2 cellular contexts compared by ENCODE assay signal in the genomic region with DNA sequence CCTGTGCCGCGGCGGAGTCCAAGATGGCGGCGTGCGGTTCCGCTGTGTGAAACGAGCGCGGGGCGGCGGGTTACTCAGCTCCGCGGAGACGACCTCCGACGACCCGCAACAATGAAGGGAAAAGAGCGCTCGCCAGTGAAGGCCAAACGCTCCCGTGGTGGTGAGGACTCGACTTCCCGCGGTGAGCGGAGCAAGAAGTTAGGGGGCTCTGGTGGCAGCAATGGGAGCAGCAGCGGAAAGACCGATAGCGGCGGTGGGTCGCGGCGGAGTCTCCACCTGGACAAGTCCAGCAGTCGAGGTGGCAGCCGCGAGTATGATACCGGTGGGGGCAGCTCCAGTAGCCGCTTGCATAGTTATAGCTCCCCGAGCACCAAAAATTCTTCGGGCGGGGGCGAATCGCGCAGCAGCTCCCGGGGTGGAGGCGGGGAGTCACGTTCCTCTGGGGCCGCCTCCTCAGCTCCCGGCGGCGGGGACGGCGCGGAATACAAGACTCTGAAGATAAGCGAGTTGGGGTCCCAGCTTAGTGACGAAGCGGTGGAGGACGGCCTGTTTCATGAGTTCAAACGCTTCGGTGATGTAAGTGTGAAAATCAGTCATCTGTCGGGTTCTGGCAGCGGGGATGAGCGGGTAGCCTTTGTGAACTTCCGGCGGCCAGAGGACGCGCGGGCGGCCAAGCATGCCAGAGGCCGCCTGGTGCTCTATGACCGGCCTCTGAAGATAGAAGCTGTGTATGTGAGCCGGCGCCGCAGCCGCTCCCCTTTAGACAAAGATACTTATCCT.
A peak's percentile ranks its signal among the peaks of the same experiment; 100 is the strongest.
TF ChIP-seq lines count a peak whose summit lies in the region.

No MANE protein-coding gene starts in this region.

TF ChIP-seq in SK-N-SH, 30 proteins besides CTCF, POLR2A, EP300 and RAD21:
- peak; percentile 97 for TF ChIP-seq TAF1 (IDR thresholded peaks at IDR 0.05; ENCODE audit: borderline replicate concordance, low read depth, low read length)
- 0 out of 2 replicates have a peak, but pooled peaks have one; percentile 13 for TF ChIP-seq MEF2A (IDR thresholded peaks at IDR 0.05; ENCODE audit: borderline replicate concordance, low read depth)
- TF ChIP-seq POLR2AphosphoS5 (IDR thresholded peaks at IDR 0.05; ENCODE audit: low read depth, low read length) = peak; percentile 88
- TF ChIP-seq, protein P1, sequence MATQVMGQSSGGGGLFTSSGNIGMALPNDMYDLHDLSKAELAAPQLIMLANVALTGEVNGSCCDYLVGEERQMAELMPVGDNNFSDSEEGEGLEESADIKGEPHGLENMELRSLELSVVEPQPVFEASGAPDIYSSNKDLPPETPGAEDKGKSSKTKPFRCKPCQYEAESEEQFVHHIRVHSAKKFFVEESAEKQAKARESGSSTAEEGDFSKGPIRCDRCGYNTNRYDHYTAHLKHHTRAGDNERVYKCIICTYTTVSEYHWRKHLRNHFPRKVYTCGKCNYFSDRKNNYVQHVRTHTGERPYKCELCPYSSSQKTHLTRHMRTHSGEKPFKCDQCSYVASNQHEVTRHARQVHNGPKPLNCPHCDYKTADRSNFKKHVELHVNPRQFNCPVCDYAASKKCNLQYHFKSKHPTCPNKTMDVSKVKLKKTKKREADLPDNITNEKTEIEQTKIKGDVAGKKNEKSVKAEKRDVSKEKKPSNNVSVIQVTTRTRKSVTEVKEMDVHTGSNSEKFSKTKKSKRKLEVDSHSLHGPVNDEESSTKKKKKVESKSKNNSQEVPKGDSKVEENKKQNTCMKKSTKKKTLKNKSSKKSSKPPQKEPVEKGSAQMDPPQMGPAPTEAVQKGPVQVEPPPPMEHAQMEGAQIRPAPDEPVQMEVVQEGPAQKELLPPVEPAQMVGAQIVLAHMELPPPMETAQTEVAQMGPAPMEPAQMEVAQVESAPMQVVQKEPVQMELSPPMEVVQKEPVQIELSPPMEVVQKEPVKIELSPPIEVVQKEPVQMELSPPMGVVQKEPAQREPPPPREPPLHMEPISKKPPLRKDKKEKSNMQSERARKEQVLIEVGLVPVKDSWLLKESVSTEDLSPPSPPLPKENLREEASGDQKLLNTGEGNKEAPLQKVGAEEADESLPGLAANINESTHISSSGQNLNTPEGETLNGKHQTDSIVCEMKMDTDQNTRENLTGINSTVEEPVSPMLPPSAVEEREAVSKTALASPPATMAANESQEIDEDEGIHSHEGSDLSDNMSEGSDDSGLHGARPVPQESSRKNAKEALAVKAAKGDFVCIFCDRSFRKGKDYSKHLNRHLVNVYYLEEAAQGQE (IDR thresholded peaks at IDR 0.05; ENCODE audit: low read depth, low read length) = 0 out of 2 replicates have a peak, but pooled peaks have one; percentile 24
- TF ChIP-seq GABPA (IDR thresholded peaks at IDR 0.05; ENCODE audit: low read depth) = 0 out of 2 replicates have a peak, but pooled peaks have one; percentile 1
- no peak for TF ChIP-seq FOXM1 (IDR thresholded peaks at IDR 0.05; ENCODE audit: low read depth)
- TF ChIP-seq, protein P2, sequence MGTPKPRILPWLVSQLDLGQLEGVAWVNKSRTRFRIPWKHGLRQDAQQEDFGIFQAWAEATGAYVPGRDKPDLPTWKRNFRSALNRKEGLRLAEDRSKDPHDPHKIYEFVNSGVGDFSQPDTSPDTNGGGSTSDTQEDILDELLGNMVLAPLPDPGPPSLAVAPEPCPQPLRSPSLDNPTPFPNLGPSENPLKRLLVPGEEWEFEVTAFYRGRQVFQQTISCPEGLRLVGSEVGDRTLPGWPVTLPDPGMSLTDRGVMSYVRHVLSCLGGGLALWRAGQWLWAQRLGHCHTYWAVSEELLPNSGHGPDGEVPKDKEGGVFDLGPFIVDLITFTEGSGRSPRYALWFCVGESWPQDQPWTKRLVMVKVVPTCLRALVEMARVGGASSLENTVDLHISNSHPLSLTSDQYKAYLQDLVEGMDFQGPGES (IDR thresholded peaks at IDR 0.05; ENCODE audit: low read depth, low read length) = no peak
- TF ChIP-seq TEAD4 (IDR thresholded peaks at IDR 0.05; ENCODE audit: borderline replicate concordance, insufficient read depth) = no peak
- peak; percentile 97 for TF ChIP-seq YY1 (IDR thresholded peaks at IDR 0.05; ENCODE audit: low read depth)
- peak; percentile 72; the same call in 1 of the 2 replicates for TF ChIP-seq MXI1 (IDR thresholded peaks at IDR 0.05; ENCODE audit: low read depth, low read length)
- TF ChIP-seq CHD2 (IDR thresholded peaks at IDR 0.05; ENCODE audit: low read length, partially characterized antibody) = no peak
- 0 out of 2 replicates have a peak, but pooled peaks have one; percentile 5 for TF ChIP-seq GATA2 (CRISPR knock-in tag; IDR thresholded peaks at IDR 0.05)
- TF ChIP-seq, protein P3, sequence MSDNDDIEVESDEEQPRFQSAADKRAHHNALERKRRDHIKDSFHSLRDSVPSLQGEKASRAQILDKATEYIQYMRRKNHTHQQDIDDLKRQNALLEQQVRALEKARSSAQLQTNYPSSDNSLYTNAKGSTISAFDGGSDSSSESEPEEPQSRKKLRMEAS (IDR thresholded peaks at IDR 0.05; ENCODE audit: low read depth) = no peak; the same call in none of the 2 replicates
- TF ChIP-seq SIN3A (IDR thresholded peaks at IDR 0.05; ENCODE audit: borderline replicate concordance, low read depth, low read length) = 0 out of 2 replicates have a peak, but pooled peaks have one; percentile 47

TF ChIP-seq in K562, 482 proteins besides CTCF, POLR2A, EP300 and RAD21 (continues in another document):
- TF ChIP-seq ZFX (CRISPR knock-in tag; IDR thresholded peaks at IDR 0.05) (0 out of 2 replicates have a peak, but pooled peaks have one; percentile 2), KDM5B (IDR thresholded peaks at IDR 0.05; ENCODE audit: insufficient replicate concordance, low read depth, low read length) (peak; percentile 84), HDAC2 (IDR thresholded peaks at IDR 0.05) (peak; percentile 47; the same call in 1 of the 2 replicates), KDM2B (CRISPR knock-in tag; IDR thresholded peaks at IDR 0.05) (peak; percentile 51; the same call in 1 of the 2 replicates), POLR3A (IDR thresholded peaks at IDR 0.05; ENCODE audit: borderline replicate concordance, extremely low read depth, insufficient read depth, insufficient read length) (no peak), TBP (optimal IDR thresholded peaks at IDR 0.05; ENCODE audit: low read depth, low read length) (peak; percentile 96), SAP30 (IDR thresholded peaks at IDR 0.05; ENCODE audit: borderline replicate concordance, insufficient read depth, low read depth, low read length, poor library complexity, severe bottlenecking) (peak; percentile 87), TAF9B (IDR thresholded peaks at IDR 0.05; ENCODE audit: partially characterized antibody) (peak; percentile 100), SIN3B (IDR thresholded peaks at IDR 0.05; ENCODE audit: low read depth) (peak; percentile 92), CCNT2 (IDR thresholded peaks at IDR 0.05; ENCODE audit: borderline replicate concordance, extremely low read depth, insufficient read length, low read depth, low read length) (peak; percentile 18), ZSCAN32 (CRISPR knock-in tag; IDR thresholded peaks at IDR 0.05) (peak; percentile 40; the same call in 1 of the 2 replicates), PHF20 (IDR thresholded peaks at IDR 0.05; ENCODE audit: partially characterized antibody) (peak; percentile 40)
- TF ChIP-seq, protein P4, sequence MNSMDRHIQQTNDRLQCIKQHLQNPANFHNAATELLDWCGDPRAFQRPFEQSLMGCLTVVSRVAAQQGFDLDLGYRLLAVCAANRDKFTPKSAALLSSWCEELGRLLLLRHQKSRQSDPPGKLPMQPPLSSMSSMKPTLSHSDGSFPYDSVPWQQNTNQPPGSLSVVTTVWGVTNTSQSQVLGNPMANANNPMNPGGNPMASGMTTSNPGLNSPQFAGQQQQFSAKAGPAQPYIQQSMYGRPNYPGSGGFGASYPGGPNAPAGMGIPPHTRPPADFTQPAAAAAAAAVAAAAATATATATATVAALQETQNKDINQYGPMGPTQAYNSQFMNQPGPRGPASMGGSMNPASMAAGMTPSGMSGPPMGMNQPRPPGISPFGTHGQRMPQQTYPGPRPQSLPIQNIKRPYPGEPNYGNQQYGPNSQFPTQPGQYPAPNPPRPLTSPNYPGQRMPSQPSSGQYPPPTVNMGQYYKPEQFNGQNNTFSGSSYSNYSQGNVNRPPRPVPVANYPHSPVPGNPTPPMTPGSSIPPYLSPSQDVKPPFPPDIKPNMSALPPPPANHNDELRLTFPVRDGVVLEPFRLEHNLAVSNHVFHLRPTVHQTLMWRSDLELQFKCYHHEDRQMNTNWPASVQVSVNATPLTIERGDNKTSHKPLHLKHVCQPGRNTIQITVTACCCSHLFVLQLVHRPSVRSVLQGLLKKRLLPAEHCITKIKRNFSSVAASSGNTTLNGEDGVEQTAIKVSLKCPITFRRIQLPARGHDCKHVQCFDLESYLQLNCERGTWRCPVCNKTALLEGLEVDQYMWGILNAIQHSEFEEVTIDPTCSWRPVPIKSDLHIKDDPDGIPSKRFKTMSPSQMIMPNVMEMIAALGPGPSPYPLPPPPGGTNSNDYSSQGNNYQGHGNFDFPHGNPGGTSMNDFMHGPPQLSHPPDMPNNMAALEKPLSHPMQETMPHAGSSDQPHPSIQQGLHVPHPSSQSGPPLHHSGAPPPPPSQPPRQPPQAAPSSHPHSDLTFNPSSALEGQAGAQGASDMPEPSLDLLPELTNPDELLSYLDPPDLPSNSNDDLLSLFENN (IDR thresholded peaks at IDR 0.05; ENCODE audit: low read depth in 2 of 2, low read length in 2 of 2) = 0 out of 4 replicates have a peak, but pooled peaks of 1 of the 2 experiments have one; percentile 15
- TF ChIP-seq, protein P5, sequence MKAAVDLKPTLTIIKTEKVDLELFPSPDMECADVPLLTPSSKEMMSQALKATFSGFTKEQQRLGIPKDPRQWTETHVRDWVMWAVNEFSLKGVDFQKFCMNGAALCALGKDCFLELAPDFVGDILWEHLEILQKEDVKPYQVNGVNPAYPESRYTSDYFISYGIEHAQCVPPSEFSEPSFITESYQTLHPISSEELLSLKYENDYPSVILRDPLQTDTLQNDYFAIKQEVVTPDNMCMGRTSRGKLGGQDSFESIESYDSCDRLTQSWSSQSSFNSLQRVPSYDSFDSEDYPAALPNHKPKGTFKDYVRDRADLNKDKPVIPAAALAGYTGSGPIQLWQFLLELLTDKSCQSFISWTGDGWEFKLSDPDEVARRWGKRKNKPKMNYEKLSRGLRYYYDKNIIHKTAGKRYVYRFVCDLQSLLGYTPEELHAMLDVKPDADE (conservative IDR thresholded peaks at IDR 0.05; ENCODE audit: control insufficient read depth, low read depth, low read length) = peak; percentile 37; the same call in 1 of the 2 replicates
- TF ChIP-seq, protein P6, sequence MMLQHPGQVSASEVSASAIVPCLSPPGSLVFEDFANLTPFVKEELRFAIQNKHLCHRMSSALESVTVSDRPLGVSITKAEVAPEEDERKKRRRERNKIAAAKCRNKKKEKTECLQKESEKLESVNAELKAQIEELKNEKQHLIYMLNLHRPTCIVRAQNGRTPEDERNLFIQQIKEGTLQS (IDR thresholded peaks at IDR 0.05) = no peak
- TF ChIP-seq, protein P6 (CRISPR knock-in tag; conservative IDR thresholded peaks at IDR 0.05) = no peak; the same call in 1 of the 2 replicates
- TF ChIP-seq, protein P7, sequence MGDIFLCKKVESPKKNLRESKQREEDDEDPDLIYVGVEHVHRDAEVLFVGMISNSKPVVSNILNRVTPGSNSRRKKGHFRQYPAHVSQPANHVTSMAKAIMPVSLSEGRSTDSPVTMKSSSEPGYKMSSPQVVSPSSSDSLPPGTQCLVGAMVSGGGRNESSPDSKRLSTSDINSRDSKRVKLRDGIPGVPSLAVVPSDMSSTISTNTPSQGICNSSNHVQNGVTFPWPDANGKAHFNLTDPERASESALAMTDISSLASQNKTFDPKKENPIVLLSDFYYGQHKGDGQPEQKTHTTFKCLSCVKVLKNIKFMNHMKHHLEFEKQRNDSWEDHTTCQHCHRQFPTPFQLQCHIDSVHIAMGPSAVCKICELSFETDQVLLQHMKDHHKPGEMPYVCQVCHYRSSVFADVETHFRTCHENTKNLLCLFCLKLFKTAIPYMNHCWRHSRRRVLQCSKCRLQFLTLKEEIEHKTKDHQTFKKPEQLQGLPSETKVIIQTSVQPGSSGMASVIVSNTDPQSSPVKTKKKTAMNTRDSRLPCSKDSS (IDR thresholded peaks at IDR 0.05; ENCODE audit: low read depth, partially characterized antibody) = no peak
- TF ChIP-seq, protein P8, sequence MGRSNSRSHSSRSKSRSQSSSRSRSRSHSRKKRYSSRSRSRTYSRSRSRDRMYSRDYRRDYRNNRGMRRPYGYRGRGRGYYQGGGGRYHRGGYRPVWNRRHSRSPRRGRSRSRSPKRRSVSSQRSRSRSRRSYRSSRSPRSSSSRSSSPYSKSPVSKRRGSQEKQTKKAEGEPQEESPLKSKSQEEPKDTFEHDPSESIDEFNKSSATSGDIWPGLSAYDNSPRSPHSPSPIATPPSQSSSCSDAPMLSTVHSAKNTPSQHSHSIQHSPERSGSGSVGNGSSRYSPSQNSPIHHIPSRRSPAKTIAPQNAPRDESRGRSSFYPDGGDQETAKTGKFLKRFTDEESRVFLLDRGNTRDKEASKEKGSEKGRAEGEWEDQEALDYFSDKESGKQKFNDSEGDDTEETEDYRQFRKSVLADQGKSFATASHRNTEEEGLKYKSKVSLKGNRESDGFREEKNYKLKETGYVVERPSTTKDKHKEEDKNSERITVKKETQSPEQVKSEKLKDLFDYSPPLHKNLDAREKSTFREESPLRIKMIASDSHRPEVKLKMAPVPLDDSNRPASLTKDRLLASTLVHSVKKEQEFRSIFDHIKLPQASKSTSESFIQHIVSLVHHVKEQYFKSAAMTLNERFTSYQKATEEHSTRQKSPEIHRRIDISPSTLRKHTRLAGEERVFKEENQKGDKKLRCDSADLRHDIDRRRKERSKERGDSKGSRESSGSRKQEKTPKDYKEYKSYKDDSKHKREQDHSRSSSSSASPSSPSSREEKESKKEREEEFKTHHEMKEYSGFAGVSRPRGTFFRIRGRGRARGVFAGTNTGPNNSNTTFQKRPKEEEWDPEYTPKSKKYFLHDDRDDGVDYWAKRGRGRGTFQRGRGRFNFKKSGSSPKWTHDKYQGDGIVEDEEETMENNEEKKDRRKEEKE (IDR thresholded peaks at IDR 0.05; ENCODE audit: borderline replicate concordance in 1 of 2, control insufficient read depth in 1 of 2, low read depth in 2 of 2, low read length in 1 of 2) = no peak
- TF ChIP-seq, protein P9, sequence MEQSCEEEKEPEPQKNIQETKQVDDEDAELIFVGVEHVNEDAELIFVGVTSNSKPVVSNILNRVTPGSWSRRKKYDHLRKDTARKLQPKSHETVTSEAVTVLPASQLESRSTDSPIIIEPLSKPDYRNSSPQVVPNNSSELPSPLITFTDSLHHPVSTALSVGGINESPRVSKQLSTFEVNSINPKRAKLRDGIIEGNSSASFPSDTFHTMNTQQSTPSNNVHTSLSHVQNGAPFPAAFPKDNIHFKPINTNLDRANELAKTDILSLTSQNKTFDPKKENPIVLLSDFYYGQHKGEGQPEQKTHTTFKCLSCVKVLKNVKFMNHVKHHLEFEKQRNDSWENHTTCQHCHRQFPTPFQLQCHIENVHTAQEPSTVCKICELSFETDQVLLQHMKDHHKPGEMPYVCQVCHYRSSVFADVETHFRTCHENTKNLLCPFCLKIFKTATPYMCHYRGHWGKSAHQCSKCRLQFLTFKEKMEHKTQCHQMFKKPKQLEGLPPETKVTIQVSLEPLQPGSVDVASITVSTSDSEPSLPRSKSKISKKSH (CRISPR knock-in tag; IDR thresholded peaks at IDR 0.05) = no peak
- TF ChIP-seq, protein P10, sequence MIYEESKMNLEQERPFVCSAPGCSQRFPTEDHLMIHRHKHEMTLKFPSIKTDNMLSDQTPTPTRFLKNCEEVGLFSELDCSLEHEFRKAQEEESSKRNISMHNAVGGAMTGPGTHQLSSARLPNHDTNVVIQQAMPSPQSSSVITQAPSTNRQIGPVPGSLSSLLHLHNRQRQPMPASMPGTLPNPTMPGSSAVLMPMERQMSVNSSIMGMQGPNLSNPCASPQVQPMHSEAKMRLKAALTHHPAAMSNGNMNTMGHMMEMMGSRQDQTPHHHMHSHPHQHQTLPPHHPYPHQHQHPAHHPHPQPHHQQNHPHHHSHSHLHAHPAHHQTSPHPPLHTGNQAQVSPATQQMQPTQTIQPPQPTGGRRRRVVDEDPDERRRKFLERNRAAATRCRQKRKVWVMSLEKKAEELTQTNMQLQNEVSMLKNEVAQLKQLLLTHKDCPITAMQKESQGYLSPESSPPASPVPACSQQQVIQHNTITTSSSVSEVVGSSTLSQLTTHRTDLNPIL (CRISPR knock-in tag; IDR thresholded peaks at IDR 0.05) = no peak
